1 cellular context compared by ENCODE assay signal in the genomic region with DNA sequence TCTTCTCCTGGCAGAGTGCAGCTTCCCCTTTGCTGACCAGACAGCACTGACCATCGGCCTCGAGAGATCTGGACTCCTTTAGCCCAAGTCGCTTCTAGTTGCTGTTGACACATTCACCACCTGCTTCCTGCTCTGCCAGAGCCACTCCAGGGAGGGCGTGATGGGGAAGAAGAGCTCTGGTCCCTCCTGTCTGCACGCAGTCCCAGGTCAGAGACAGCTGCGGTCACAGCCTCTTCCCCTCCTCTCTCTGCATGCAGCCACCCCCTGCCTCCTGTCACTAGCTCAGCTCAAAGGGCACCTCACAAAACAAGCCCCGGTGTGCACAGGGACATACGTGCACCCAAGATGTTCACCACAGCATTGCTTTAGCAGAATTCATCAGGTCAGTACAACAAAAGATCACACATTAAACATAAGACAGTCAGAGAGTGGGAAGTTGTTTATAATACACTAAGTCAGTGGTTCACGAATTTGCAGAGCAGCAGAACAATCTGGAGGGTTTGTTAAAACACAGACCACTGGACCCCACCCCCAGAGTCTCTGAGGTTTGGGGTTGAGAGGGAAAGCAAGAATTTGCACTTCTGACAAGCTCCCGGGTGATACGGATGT.
TF ChIP-seq lines count a peak whose summit lies in the region.

No MANE protein-coding gene starts in this region.

TF ChIP-seq in GM12878, 131 proteins besides CTCF, POLR2A, EP300 and RAD21 (continued from another document):
- no peak; the same call in 1 of the 2 replicates for TF ChIP-seq CHD2 (IDR thresholded peaks at IDR 0.05; ENCODE audit: borderline replicate concordance, low read depth, low read length)
- TF ChIP-seq, protein P1, sequence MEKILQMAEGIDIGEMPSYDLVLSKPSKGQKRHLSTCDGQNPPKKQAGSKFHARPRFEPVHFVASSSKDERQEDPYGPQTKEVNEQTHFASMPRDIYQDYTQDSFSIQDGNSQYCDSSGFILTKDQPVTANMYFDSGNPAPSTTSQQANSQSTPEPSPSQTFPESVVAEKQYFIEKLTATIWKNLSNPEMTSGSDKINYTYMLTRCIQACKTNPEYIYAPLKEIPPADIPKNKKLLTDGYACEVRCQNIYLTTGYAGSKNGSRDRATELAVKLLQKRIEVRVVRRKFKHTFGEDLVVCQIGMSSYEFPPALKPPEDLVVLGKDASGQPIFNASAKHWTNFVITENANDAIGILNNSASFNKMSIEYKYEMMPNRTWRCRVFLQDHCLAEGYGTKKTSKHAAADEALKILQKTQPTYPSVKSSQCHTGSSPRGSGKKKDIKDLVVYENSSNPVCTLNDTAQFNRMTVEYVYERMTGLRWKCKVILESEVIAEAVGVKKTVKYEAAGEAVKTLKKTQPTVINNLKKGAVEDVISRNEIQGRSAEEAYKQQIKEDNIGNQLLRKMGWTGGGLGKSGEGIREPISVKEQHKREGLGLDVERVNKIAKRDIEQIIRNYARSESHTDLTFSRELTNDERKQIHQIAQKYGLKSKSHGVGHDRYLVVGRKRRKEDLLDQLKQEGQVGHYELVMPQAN (conservative IDR thresholded peaks at IDR 0.05) = no peak
- peak; percentile 52; the same call in 1 of the 2 replicates for TF ChIP-seq IKZF1 (conservative IDR thresholded peaks at IDR 0.05)
- TF ChIP-seq, protein P2, sequence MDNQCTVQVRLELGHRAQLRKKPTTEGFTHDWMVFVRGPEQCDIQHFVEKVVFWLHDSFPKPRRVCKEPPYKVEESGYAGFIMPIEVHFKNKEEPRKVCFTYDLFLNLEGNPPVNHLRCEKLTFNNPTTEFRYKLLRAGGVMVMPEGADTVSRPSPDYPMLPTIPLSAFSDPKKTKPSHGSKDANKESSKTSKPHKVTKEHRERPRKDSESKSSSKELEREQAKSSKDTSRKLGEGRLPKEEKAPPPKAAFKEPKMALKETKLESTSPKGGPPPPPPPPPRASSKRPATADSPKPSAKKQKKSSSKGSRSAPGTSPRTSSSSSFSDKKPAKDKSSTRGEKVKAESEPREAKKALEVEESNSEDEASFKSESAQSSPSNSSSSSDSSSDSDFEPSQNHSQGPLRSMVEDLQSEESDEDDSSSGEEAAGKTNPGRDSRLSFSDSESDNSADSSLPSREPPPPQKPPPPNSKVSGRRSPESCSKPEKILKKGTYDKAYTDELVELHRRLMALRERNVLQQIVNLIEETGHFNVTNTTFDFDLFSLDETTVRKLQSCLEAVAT (IDR thresholded peaks at IDR 0.05) = peak; percentile 43; the same call in 1 of the 2 replicates
- no peak for TF ChIP-seq NR2C1 (IDR thresholded peaks at IDR 0.05)
- TF ChIP-seq GATAD2B (conservative IDR thresholded peaks at IDR 0.05; ENCODE audit: low read depth) = 0 out of 2 replicates have a peak, but pooled peaks have one; percentile 27
- TF ChIP-seq, protein P3, sequence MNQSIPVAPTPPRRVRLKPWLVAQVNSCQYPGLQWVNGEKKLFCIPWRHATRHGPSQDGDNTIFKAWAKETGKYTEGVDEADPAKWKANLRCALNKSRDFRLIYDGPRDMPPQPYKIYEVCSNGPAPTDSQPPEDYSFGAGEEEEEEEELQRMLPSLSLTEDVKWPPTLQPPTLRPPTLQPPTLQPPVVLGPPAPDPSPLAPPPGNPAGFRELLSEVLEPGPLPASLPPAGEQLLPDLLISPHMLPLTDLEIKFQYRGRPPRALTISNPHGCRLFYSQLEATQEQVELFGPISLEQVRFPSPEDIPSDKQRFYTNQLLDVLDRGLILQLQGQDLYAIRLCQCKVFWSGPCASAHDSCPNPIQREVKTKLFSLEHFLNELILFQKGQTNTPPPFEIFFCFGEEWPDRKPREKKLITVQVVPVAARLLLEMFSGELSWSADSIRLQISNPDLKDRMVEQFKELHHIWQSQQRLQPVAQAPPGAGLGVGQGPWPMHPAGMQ (IDR thresholded peaks at IDR 0.05; ENCODE audit: borderline replicate concordance) = no peak
- TF ChIP-seq MTA2 (IDR thresholded peaks at IDR 0.05; ENCODE audit: low read depth) = peak; percentile 42; the same call in 1 of the 2 replicates
- peak; percentile 17 for TF ChIP-seq MEF2B (IDR thresholded peaks at IDR 0.05; ENCODE audit: partially characterized antibody, poor library complexity, severe bottlenecking)
- 0 out of 2 replicates have a peak, but pooled peaks have one; percentile 6 for TF ChIP-seq BCL11A (IDR thresholded peaks at IDR 0.05; ENCODE audit: low read depth, low read length)
- TF ChIP-seq BMI1 (IDR thresholded peaks at IDR 0.05; ENCODE audit: borderline replicate concordance) = no peak
- no peak for TF ChIP-seq ZBED1 (IDR thresholded peaks at IDR 0.05; ENCODE audit: borderline replicate concordance)
- TF ChIP-seq, protein P4, sequence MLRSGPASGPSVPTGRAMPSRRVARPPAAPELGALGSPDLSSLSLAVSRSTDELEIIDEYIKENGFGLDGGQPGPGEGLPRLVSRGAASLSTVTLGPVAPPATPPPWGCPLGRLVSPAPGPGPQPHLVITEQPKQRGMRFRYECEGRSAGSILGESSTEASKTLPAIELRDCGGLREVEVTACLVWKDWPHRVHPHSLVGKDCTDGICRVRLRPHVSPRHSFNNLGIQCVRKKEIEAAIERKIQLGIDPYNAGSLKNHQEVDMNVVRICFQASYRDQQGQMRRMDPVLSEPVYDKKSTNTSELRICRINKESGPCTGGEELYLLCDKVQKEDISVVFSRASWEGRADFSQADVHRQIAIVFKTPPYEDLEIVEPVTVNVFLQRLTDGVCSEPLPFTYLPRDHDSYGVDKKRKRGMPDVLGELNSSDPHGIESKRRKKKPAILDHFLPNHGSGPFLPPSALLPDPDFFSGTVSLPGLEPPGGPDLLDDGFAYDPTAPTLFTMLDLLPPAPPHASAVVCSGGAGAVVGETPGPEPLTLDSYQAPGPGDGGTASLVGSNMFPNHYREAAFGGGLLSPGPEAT (IDR thresholded peaks at IDR 0.05; ENCODE audit: low read depth) = peak; percentile 54; the same call in 1 of the 2 replicates
- TF ChIP-seq, protein P5, sequence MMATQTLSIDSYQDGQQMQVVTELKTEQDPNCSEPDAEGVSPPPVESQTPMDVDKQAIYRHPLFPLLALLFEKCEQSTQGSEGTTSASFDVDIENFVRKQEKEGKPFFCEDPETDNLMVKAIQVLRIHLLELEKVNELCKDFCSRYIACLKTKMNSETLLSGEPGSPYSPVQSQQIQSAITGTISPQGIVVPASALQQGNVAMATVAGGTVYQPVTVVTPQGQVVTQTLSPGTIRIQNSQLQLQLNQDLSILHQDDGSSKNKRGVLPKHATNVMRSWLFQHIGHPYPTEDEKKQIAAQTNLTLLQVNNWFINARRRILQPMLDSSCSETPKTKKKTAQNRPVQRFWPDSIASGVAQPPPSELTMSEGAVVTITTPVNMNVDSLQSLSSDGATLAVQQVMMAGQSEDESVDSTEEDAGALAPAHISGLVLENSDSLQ (IDR thresholded peaks at IDR 0.05) = peak; percentile 50; the same call in 1 of the 2 replicates
- TF ChIP-seq, protein P6, sequence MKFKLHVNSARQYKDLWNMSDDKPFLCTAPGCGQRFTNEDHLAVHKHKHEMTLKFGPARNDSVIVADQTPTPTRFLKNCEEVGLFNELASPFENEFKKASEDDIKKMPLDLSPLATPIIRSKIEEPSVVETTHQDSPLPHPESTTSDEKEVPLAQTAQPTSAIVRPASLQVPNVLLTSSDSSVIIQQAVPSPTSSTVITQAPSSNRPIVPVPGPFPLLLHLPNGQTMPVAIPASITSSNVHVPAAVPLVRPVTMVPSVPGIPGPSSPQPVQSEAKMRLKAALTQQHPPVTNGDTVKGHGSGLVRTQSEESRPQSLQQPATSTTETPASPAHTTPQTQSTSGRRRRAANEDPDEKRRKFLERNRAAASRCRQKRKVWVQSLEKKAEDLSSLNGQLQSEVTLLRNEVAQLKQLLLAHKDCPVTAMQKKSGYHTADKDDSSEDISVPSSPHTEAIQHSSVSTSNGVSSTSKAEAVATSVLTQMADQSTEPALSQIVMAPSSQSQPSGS (IDR thresholded peaks at IDR 0.05; ENCODE audit: low read length) = no peak
- peak; percentile 44 for TF ChIP-seq DPF2 (IDR thresholded peaks at IDR 0.05)
- TF ChIP-seq, protein P7, sequence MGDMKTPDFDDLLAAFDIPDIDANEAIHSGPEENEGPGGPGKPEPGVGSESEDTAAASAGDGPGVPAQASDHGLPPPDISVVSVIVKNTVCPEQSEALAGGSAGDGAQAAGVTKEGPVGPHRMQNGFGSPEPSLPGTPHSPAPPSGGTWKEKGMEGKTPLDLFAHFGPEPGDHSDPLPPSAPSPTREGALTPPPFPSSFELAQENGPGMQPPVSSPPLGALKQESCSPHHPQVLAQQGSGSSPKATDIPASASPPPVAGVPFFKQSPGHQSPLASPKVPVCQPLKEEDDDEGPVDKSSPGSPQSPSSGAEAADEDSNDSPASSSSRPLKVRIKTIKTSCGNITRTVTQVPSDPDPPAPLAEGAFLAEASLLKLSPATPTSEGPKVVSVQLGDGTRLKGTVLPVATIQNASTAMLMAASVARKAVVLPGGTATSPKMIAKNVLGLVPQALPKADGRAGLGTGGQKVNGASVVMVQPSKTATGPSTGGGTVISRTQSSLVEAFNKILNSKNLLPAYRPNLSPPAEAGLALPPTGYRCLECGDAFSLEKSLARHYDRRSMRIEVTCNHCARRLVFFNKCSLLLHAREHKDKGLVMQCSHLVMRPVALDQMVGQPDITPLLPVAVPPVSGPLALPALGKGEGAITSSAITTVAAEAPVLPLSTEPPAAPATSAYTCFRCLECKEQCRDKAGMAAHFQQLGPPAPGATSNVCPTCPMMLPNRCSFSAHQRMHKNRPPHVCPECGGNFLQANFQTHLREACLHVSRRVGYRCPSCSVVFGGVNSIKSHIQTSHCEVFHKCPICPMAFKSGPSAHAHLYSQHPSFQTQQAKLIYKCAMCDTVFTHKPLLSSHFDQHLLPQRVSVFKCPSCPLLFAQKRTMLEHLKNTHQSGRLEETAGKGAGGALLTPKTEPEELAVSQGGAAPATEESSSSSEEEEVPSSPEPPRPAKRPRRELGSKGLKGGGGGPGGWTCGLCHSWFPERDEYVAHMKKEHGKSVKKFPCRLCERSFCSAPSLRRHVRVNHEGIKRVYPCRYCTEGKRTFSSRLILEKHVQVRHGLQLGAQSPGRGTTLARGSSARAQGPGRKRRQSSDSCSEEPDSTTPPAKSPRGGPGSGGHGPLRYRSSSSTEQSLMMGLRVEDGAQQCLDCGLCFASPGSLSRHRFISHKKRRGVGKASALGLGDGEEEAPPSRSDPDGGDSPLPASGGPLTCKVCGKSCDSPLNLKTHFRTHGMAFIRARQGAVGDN (IDR thresholded peaks at IDR 0.05) = 0 out of 2 replicates have a peak, but pooled peaks have one; percentile 14
- TF ChIP-seq, protein P8, sequence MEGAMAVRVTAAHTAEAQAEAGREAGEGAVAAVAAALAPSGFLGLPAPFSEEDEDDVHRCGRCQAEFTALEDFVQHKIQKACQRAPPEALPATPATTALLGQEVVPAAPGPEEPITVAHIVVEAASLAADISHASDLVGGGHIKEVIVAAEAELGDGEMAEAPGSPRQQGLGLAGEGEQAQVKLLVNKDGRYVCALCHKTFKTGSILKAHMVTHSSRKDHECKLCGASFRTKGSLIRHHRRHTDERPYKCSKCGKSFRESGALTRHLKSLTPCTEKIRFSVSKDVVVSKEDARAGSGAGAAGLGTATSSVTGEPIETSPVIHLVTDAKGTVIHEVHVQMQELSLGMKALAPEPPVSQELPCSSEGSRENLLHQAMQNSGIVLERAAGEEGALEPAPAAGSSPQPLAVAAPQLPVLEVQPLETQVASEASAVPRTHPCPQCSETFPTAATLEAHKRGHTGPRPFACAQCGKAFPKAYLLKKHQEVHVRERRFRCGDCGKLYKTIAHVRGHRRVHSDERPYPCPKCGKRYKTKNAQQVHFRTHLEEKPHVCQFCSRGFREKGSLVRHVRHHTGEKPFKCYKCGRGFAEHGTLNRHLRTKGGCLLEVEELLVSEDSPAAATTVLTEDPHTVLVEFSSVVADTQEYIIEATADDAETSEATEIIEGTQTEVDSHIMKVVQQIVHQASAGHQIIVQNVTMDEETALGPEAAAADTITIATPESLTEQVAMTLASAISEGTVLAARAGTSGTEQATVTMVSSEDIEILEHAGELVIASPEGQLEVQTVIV (IDR thresholded peaks at IDR 0.05; ENCODE audit: borderline replicate concordance, partially characterized antibody) = no peak
- TF ChIP-seq NFXL1 (IDR thresholded peaks at IDR 0.05; ENCODE audit: borderline replicate concordance) = no peak
- no peak for TF ChIP-seq NR2F1 (conservative IDR thresholded peaks at IDR 0.05)
- TF ChIP-seq, protein P9, sequence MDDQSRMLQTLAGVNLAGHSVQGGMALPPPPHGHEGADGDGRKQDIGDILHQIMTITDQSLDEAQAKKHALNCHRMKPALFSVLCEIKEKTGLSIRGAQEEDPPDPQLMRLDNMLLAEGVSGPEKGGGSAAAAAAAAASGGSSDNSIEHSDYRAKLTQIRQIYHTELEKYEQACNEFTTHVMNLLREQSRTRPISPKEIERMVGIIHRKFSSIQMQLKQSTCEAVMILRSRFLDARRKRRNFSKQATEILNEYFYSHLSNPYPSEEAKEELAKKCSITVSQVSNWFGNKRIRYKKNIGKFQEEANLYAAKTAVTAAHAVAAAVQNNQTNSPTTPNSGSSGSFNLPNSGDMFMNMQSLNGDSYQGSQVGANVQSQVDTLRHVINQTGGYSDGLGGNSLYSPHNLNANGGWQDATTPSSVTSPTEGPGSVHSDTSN (IDR thresholded peaks at IDR 0.05; ENCODE audit: insufficient replicate concordance, low read depth, low read length) = no peak
- no peak for TF ChIP-seq NFIC (IDR thresholded peaks at IDR 0.05; ENCODE audit: low read depth, low read length)
TF ChIP-seq in GM12878: peak in this region for 17.
